In genomic region chr1:220915117-220915440, GRCh38 we compare ENCODE assay signal across 31 cellular contexts. TPM values are rescaled to one million over a fixed set of nuclear protein-coding genes. Genes with fewer than 3 reads are reported as not detected.
"Had no signal": no experiment of that assay in that cellular context is flagged by ENCODE, and none has a peak within 500 bp of the region (broad histone marks: within the 10 kb centered on the region; RNA-seq: fewer than 3 reads in every experiment).

No MANE protein-coding gene starts in this region.

- H3K27ac Mint-ChIP-seq: activated CD8-positive, alpha-beta T cell treated with anti-CD3 and anti-CD28 coated beads for 36 hours; activated naive CD4-positive, alpha-beta T cell treated with anti-CD3 and anti-CD28 coated beads, Interleukin-2, amount 50 U/mL, for 24 hours; activated naive CD8-positive, alpha-beta T cell treated with anti-CD3 and anti-CD28 coated beads, Interleukin-2, amount 10 ng/mL, durations not matched to agents 7 days and 5 days; activated T-cell treated with anti-CD3 and anti-CD28 coated beads, Interleukin-2, amount 50 U/mL, for 72 hours; activated T-helper 17 cell treated with anti-CD3 and anti-CD28 coated beads, Interleukin-2, amount 50 U/mL, for 72 hours had no signal

- H3K4me1 Mint-ChIP-seq: activated CD4-positive, alpha-beta T cell treated with anti-CD3 and anti-CD28 coated beads, Interleukin-2, amount 10 ng/mL, durations not matched to agents 24 days and 14 days; activated naive CD4-positive, alpha-beta T cell treated with anti-CD3 and anti-CD28 coated beads, Interleukin-2, amount 50 U/mL, for 24 hours; activated T-helper 17 cell treated with anti-CD3 and anti-CD28 coated beads, Interleukin-2, amount 50 U/mL, for 72 hours had no signal

- H3K27ac ChIP-seq: ascending aorta, cardiac muscle cell, KMS-11, SJCRH30, SK-N-MC, WERI-Rb-1 had no signal

- H3K27me3 ChIP-seq: ascending aorta, SJCRH30 had no signal

- H3K4me1 ChIP-seq: ascending aorta had no signal

- H3K36me3 Mint-ChIP-seq: activated naive CD4-positive, alpha-beta T cell treated with anti-CD3 and anti-CD28 coated beads, Interleukin-2, amount 50 U/mL, for 24 hours; activated naive CD8-positive, alpha-beta T cell treated with anti-CD3 and anti-CD28 coated beads, Interleukin-2, amount 10 ng/mL, durations not matched to agents 7 days and 5 days had no signal

- ATAC-seq: activated CD8-positive, alpha-beta T cell treated with anti-CD3 and anti-CD28 coated beads for 36 hours; activated T-cell treated with anti-CD3 and anti-CD28 coated beads, Interleukin-2, amount 50 U/mL, for 72 hours; activated T-helper 17 cell treated with anti-CD3 and anti-CD28 coated beads, Interleukin-2, amount 50 U/mL, for 72 hours; Panc1 had no signal

- H3K36me3 ChIP-seq: ascending aorta, cardiac muscle cell, SJCRH30, WERI-Rb-1 had no signal

- H3K9ac ChIP-seq: KMS-11 had no signal

- H3K4me3 Mint-ChIP-seq: activated CD4-positive, alpha-beta T cell treated with anti-CD3 and anti-CD28 coated beads, Interleukin-2, amount 10 ng/mL, durations not matched to agents 24 days and 14 days; activated CD8-positive, alpha-beta T cell treated with anti-CD3 and anti-CD28 coated beads for 36 hours; activated naive CD4-positive, alpha-beta T cell treated with anti-CD3 and anti-CD28 coated beads, Interleukin-2, amount 50 U/mL, for 24 hours; activated naive CD8-positive, alpha-beta T cell treated with anti-CD3 and anti-CD28 coated beads, Interleukin-2, amount 10 ng/mL, durations not matched to agents 7 days and 5 days; activated T-cell treated with anti-CD3 and anti-CD28 coated beads, Interleukin-2, amount 50 U/mL, for 72 hours; activated T-helper 17 cell treated with anti-CD3 and anti-CD28 coated beads, Interleukin-2, amount 50 U/mL, for 72 hours had no signal

- H3K4me2 ChIP-seq: KMS-11 had no signal

- H3K27me3 Mint-ChIP-seq: activated CD4-positive, alpha-beta T cell treated with anti-CD3 and anti-CD28 coated beads, Interleukin-2, amount 10 ng/mL, durations not matched to agents 24 days and 14 days had no signal

- H3K9me3 ChIP-seq: ascending aorta had no signal

- H3K4me3 ChIP-seq: ascending aorta, cardiac muscle cell, SJCRH30, SK-N-MC had no signal

- DNase-seq: activated CD4-positive, alpha-beta T cell treated with anti-CD3 and anti-CD28 coated beads, Interleukin-2, amount 10 ng/mL, durations not matched to agents 24 days and 14 days; activated CD4-positive, alpha-beta T cell treated with anti-CD3 and anti-CD28 coated beads, Interleukin-2, amount 50 U/mL, for 4 hours; activated CD4-positive, CD25-positive, alpha-beta regulatory T cell; activated CD8-positive, alpha-beta T cell treated with anti-CD3 and anti-CD28 coated beads for 36 hours; activated gamma-delta T cell; activated naive CD4-positive, alpha-beta T cell treated with Interleukin-2 at 50 U/mL for 16 hours; activated naive CD8-positive, alpha-beta T cell treated with anti-CD3 and anti-CD28 coated beads, Interleukin-2, amount 10 ng/mL, durations not matched to agents 7 days and 5 days; activated T-cell treated with anti-CD3 and anti-CD28 coated beads, Interleukin-2, amount 50 U/mL, for 1 hour; activated T-cell treated with anti-CD3 and anti-CD28 coated beads, Interleukin-2, amount 50 U/mL, for 72 hours; amygdala; NCI-H1092 treated with DMSO at 0.1 percent for 48 hours; NCI-H146; NCI-H187; NCI-H2029 treated with DMSO at 0.1 percent for 48 hours; NCI-H2107; NCI-H2171; NCI-H510A; NCI-H526; NCI-H748 treated with DMSO at 0.1 percent for 48 hours; SHP77; T1000; WERI-Rb-1 had no signal

- H3K9me3 Mint-ChIP-seq: activated CD4-positive, alpha-beta T cell treated with anti-CD3 and anti-CD28 coated beads, Interleukin-2, amount 10 ng/mL, durations not matched to agents 24 days and 14 days; activated CD8-positive, alpha-beta T cell treated with anti-CD3 and anti-CD28 coated beads for 36 hours; activated naive CD4-positive, alpha-beta T cell treated with anti-CD3 and anti-CD28 coated beads, Interleukin-2, amount 50 U/mL, for 24 hours; activated naive CD8-positive, alpha-beta T cell treated with anti-CD3 and anti-CD28 coated beads, Interleukin-2, amount 10 ng/mL, durations not matched to agents 7 days and 5 days; activated T-cell treated with anti-CD3 and anti-CD28 coated beads, Interleukin-2, amount 50 U/mL, for 72 hours; activated T-helper 17 cell treated with anti-CD3 and anti-CD28 coated beads, Interleukin-2, amount 50 U/mL, for 72 hours had no signal

RNA-seq across cellular contexts. Expression of gene HLX, which starts 35.8 kb away (rescaled TPM):
- total RNA-seq: activated CD8-positive, alpha-beta memory T cell treated with anti-CD3 and anti-CD28 coated beads for 36 hours; activated CD8-positive, alpha-beta T cell treated with anti-CD3 and anti-CD28 coated beads for 36 hours had no signal
